Comparison of ENCODE assay signal across 13 cellular contexts in genomic region chr2:176091329-176092258, GRCh38. TPM values are rescaled to one million over a fixed set of nuclear protein-coding genes. Genes with fewer than 3 reads are reported as not detected.
DNase-seq lines count a peak whose midpoint lies in the region; ATAC-seq and TF ChIP-seq lines count a peak whose summit lies in the region.
"Had no signal": no experiment of that assay in that cellular context is flagged by ENCODE, and none has a peak within 500 bp of the region (broad histone marks: within the 10 kb centered on the region; RNA-seq: fewer than 3 reads in every experiment).

No MANE protein-coding gene starts in this region.

- ATAC-seq in memory B cell (ENCODE audit: low read depth) (no peak), GM18907 (IDR thresholded peaks at IDR 0.05; ENCODE audit: unreplicated experiment) (no peak)
- no peak for ATAC-seq in activated CD4-positive, CD25-positive, alpha-beta regulatory T cell treated with anti-CD3 and anti-CD28 coated beads, Interleukin-2, amount 50 U/mL, for 24 hours

- CTCF ChIA-PET in A673 (lab: Charles Lee): interaction anchor here (0.8 kb wide), 1 partner anchor 1343 kb away, joined by 6 read pairs; no protein-coding TSS in a partner anchor
- CTCF ChIA-PET in CD4-positive, alpha-beta memory T cell (lab: Charles Lee; ENCODE audit: partially characterized antibody): no interaction called here

- no peak overlapping the region for H3K27ac ChIP-seq in A673 (ENCODE audit: low read depth, low read length, poor library complexity, severe bottlenecking)
- no peak overlapping the region for H3K27ac ChIP-seq in CD4-positive, alpha-beta memory T cell (ENCODE audit: low read depth, low read length)
- H3K27ac ChIP-seq: testis had no signal

- H3K36me3 ChIP-seq in A673 (ENCODE audit: insufficient read depth, low read length, poor library complexity, severe bottlenecking): peaks cover 7% of the 10 kb centered on the region
- no peaks in the 10 kb centered on the region for H3K36me3 ChIP-seq in CD4-positive, alpha-beta memory T cell (ENCODE audit: insufficient read depth, low read length)

- H3K4me1 ChIP-seq in A673 (ENCODE audit: insufficient read depth, low read length, poor library complexity, severe bottlenecking): peaks cover 23% of the 10 kb centered on the region
- peaks cover 20% of the 10 kb centered on the region for H3K4me1 ChIP-seq in CD4-positive, alpha-beta memory T cell (ENCODE audit: insufficient read depth, low read length)

- POLR2A ChIA-PET in A673 (lab: Charles Lee; ENCODE audit: low non-redundant PET): no interaction called here
- POLR2A ChIA-PET in CD4-positive, alpha-beta memory T cell (lab: Charles Lee; ENCODE audit: partially characterized antibody): no interaction called here

- no peaks in the 10 kb centered on the region for H3K9me3 ChIP-seq in A673 (ENCODE audit: low read depth, low read length, poor library complexity, severe bottlenecking)
- H3K9me3 ChIP-seq in CD4-positive, alpha-beta memory T cell (ENCODE audit: control insufficient read depth in 1 of 2, low read length in 2 of 2): no peaks in the 10 kb centered on the region
- H3K9me3 ChIP-seq: testis had no signal

- peak overlapping the region in 6 of 7 donors; percentile 30 to 92 (median 66) for H3K27ac Mint-ChIP-seq in CD4-positive, alpha-beta memory T cell
- peak overlapping the region; percentile 47 for H3K27ac Mint-ChIP-seq in memory B cell

- no peak for DNase-seq in A673 (ENCODE audit: low spot score)
- no peak for DNase-seq in CD4-positive, alpha-beta memory T cell
- DNase-seq in activated T-cell treated with anti-CD3 and anti-CD28 coated beads, Interleukin-2, amount 50 U/mL, for 48 hours: peak; percentile 19 to 21
- DNase-seq in memory B cell (ENCODE audit: low spot score in 2 of 2): no peak
- DNase-seq in NCI-H2196 treated with DMSO at 0.1 percent for 48 hours (lab: John Stamatoyannopoulos, UW; ENCODE audit: unreplicated experiment): no peak
- no peak for DNase-seq in nucleus accumbens (lab: John Stamatoyannopoulos, UW)
- DNase-seq: hippocampal formation, mesenchymal stem cell, testis had no signal

- BruUV-seq in A673 (replicated peaks; lab: Mats Ljungman, UMichigan): TSS peak; percentile 32

- peaks cover 78 to 83% of the 10 kb centered on the region in 2 donors for H3K27me3 Mint-ChIP-seq in CD4-positive, alpha-beta memory T cell
- peaks cover 46% of the 10 kb centered on the region for H3K27me3 Mint-ChIP-seq in memory B cell

- peaks cover 11 to 59% (median 24%) of the 10 kb centered on the region in 4 donors for H3K4me1 Mint-ChIP-seq in CD4-positive, alpha-beta memory T cell
- peaks cover 4% of the 10 kb centered on the region for H3K4me1 Mint-ChIP-seq in memory B cell

- TF ChIP-seq CTCF in A673 (conservative IDR thresholded peaks at IDR 0.05; ENCODE audit: low read depth, low read length): no peak

- intact Hi-C loops in A673 (cut with micrococcal nuclease; ENCODE audit: unreplicated experiment): loop anchor here (10.0 kb wide), 1 partner anchor 1087 kb away; the partner anchor contains the start of gene CHN1
- intact Hi-C loops in CD4-positive, alpha-beta memory T cell (cut with micrococcal nuclease): loop anchor here (5.0 kb wide), 1 partner anchor 1754 kb away; no protein-coding TSS in a partner anchor

- H3K9me3 Mint-ChIP-seq in CD4-positive, alpha-beta memory T cell: peaks cover 0 to 53% (median 40%) of the 10 kb centered on the region in 8 donors
- H3K9me3 Mint-ChIP-seq in memory B cell: peaks cover 3% of the 10 kb centered on the region

- peaks cover 7 to 8% of the 10 kb centered on the region in 2 donors for H3K36me3 Mint-ChIP-seq in CD4-positive, alpha-beta memory T cell
- H3K36me3 Mint-ChIP-seq in memory B cell: no peaks in the 10 kb centered on the region

- no peak overlapping the region for H3K4me3 ChIP-seq in A673 (ENCODE audit: low read depth, low read length, poor library complexity, severe bottlenecking)
- no peak overlapping the region for H3K4me3 ChIP-seq in CD4-positive, alpha-beta memory T cell (ENCODE audit: low read length in 2 of 2)

- peak overlapping the region; percentile 22 to 73 (median 61) for H3K4me3 Mint-ChIP-seq in CD4-positive, alpha-beta memory T cell
- no peak overlapping the region for H3K4me3 Mint-ChIP-seq in memory B cell

- H3K27me3 ChIP-seq in A673 (replicated peaks; ENCODE audit: insufficient read depth, low read depth, low read length, poor library complexity): no peaks in the 10 kb centered on the region
- peaks cover 89% of the 10 kb centered on the region for H3K27me3 ChIP-seq in CD4-positive, alpha-beta memory T cell (ENCODE audit: insufficient read depth, low read length)
- H3K27me3 ChIP-seq: testis had no signal

RNA-seq across cellular contexts. Expression of gene HOXD13, which starts 0.9 kb away (rescaled TPM):
- 32.7 and 33.8 TPM in 2 replicates for total RNA-seq in A673 (2021)
- total RNA-seq in CD4-positive, alpha-beta memory T cell: not detected
- not detected for polyA plus RNA-seq in CD4-positive, alpha-beta memory T cell
- total RNA-seq: bronchial epithelial cell; T-helper 2 cell treated with Interferon-gamma antibody and Interleukin-4, amounts not matched to agents 100 ng/mL and 5 ng/mL, for 36 hours had no signal

RNA-seq across cellular contexts. Expression of gene EVX2, which starts 7.8 kb away (rescaled TPM):
- 0.41 and 0.70 TPM in 2 replicates for total RNA-seq in A673 (2021)
- not detected for total RNA-seq in CD4-positive, alpha-beta memory T cell
- polyA plus RNA-seq in CD4-positive, alpha-beta memory T cell: not detected
- total RNA-seq: bronchial epithelial cell; T-helper 2 cell treated with Interferon-gamma antibody and Interleukin-4, amounts not matched to agents 100 ng/mL and 5 ng/mL, for 36 hours had no signal

RNA-seq across cellular contexts. Expression of gene HOXD12, which starts 8.0 kb away (rescaled TPM):
- 0.58 and 0.72 TPM in 2 replicates for total RNA-seq in A673 (2021)
- total RNA-seq in CD4-positive, alpha-beta memory T cell: not detected
- not detected for polyA plus RNA-seq in CD4-positive, alpha-beta memory T cell
- total RNA-seq: bronchial epithelial cell; T-helper 2 cell treated with Interferon-gamma antibody and Interleukin-4, amounts not matched to agents 100 ng/mL and 5 ng/mL, for 36 hours; testis had no signal

RNA-seq across cellular contexts. Expression of gene HOXD11, which starts 15.5 kb away (rescaled TPM):
- total RNA-seq in A673 (2021): 107 and 123 TPM in 2 replicates
- total RNA-seq in CD4-positive, alpha-beta memory T cell: not detected
- polyA plus RNA-seq in CD4-positive, alpha-beta memory T cell: not detected
- total RNA-seq: bronchial epithelial cell; T-helper 2 cell treated with Interferon-gamma antibody and Interleukin-4, amounts not matched to agents 100 ng/mL and 5 ng/mL, for 36 hours had no signal

RNA-seq across cellular contexts. Expression of gene HOXD10, which starts 25.0 kb away (rescaled TPM):
- 88.6 and 98.3 TPM in 2 replicates for total RNA-seq in A673 (2021)
- total RNA-seq in CD4-positive, alpha-beta memory T cell: not detected
- not detected for polyA plus RNA-seq in CD4-positive, alpha-beta memory T cell
- total RNA-seq: bronchial epithelial cell; T-helper 2 cell treated with Interferon-gamma antibody and Interleukin-4, amounts not matched to agents 100 ng/mL and 5 ng/mL, for 36 hours had no signal

Comparison
In these comparisons a context has a peak if more than half of its experiments do, and no peak if none do; other contexts are left out.
1. DNase-seq: peak in activated T-cell treated with anti-CD3 and anti-CD28 coated beads, Interleukin-2, amount 50 U/mL, for 48 hours (2 of 2); none in A673 (single experiment), CD4-positive, alpha-beta memory T cell (0 of 5), memory B cell (0 of 2), NCI-H2196 treated with DMSO at 0.1 percent for 48 hours (single experiment) and nucleus accumbens (0 of 56).
2. RNA of gene HOXD13, which starts 0.9 kb away (total RNA-seq): 32.7 to 33.8 TPM in A673; not detected in CD4-positive, alpha-beta memory T cell; every median in the first group is over 10 times any median in the second.